In the genomic region with DNA sequence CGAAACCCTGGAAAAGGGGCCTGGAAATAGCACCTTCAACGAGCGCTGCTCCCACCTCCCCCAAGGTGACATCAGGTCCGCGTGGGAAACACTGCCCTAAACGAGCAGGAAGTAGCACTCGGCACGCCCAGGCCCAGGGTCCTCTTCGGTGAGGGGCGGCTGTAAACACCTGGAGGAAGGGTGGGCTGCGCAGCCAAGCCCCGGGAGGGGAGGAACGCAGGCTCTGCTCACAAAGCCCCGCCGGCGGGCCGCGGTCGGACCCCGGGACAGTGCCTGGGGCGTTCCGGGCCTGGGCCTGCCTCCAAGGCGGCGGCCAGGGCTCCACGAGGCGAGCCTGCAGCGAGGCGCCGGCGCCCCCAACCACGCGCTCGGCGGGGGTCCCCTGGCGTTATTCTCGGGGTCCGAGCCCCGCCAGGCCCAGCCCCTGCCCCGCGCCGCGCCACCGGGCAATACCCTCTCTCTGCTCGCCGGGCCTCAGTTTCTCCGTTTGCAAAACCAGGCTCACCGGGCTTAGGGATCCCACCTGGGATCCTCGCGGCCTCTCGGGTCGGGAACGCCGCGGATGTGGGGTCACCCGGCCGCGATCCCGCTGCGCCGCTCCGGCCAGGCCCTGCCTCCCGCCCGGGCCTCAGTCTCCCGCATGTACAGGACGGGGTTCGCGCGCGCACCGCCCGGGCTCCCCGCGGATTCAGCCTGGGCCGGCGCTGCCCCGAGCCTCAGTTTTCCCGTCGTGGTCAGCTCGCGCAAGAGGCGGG, we compare ENCODE assay signal across 9 cellular contexts. TPM values are rescaled to one million over a fixed set of nuclear protein-coding genes. Genes with fewer than 3 reads are reported as not detected.
DNase-seq lines count a peak whose midpoint lies in the region; ATAC-seq, FAIRE-seq and TF ChIP-seq lines count a peak whose summit lies in the region.
"Had no signal": no experiment of that assay in that cellular context is flagged by ENCODE, and none has a peak within 500 bp of the region (broad histone marks: within the 10 kb centered on the region; RNA-seq: fewer than 3 reads in every experiment).

No MANE protein-coding gene starts in this region.

- peak; percentile 6 for ATAC-seq in HG02798 (IDR thresholded peaks at IDR 0.05; ENCODE audit: poor library complexity, unreplicated experiment)

- H3K4me1 Mint-ChIP-seq in activated naive CD8-positive, alpha-beta T cell treated with anti-CD3 and anti-CD28 coated beads for 36 hours: peaks cover 19% of the 10 kb centered on the region

- peak overlapping the region; percentile 71 for H3K4me3 ChIP-seq in iPS-15b (ENCODE audit: low read depth, low read length)

- FAIRE-seq in GM12891 (lab: Jason Lieb, UNC): peak; percentile 94
- no peak for FAIRE-seq in frontal cortex (lab: Jason Lieb, UNC)

- H3K36me3 ChIP-seq in iPS-15b (ENCODE audit: control insufficient read depth, insufficient read depth, low read length): peaks cover 12% of the 10 kb centered on the region

- peak overlapping the region; percentile 81 for H3K9ac ChIP-seq in iPS-15b (ENCODE audit: low read depth, low read length)

- DNase-seq in GM12891 (ENCODE audit: insufficient read length, low spot score) (no peak), frontal cortex (ENCODE audit: low spot score in 2 of 2) (no peak), ecto neural progenitor cell (ENCODE audit: low spot score) (no peak)
- peak; percentile 80 for DNase-seq in activated naive CD8-positive, alpha-beta T cell treated with anti-CD3 and anti-CD28 coated beads for 36 hours
- peak; percentile 84 for DNase-seq in stimulated activated CD4-positive, alpha-beta T cell treated with anti-CD3 and anti-CD28 coated beads, Interleukin-15, amount 100 ng/mL, for 24 hours

- H3K27me3 ChIP-seq in iPS-15b (ENCODE audit: control insufficient read depth, insufficient read depth, low read length): peaks cover 2% of the 10 kb centered on the region

- peaks cover 24% of the 10 kb centered on the region for H3K36me3 Mint-ChIP-seq in activated naive CD8-positive, alpha-beta T cell treated with anti-CD3 and anti-CD28 coated beads for 36 hours

- H3K9me3 ChIP-seq in iPS-15b (ENCODE audit: control insufficient read depth, insufficient read depth, low read length): no peaks in the 10 kb centered on the region

- peak overlapping the region; percentile 99 for H3K4me3 Mint-ChIP-seq in activated naive CD8-positive, alpha-beta T cell treated with anti-CD3 and anti-CD28 coated beads for 36 hours

- TF ChIP-seq POLR2A in GM12891 (IDR thresholded peaks at IDR 0.05; ENCODE audit: low read depth, low read length) (peak; percentile 63), Raji (IDR thresholded peaks at IDR 0.05; ENCODE audit: insufficient read depth, low read depth, low read length) (peak; percentile 65)

- no peaks in the 10 kb centered on the region for H3K9me3 Mint-ChIP-seq in activated naive CD8-positive, alpha-beta T cell treated with anti-CD3 and anti-CD28 coated beads for 36 hours

- H3K4me1 ChIP-seq in iPS-15b (ENCODE audit: control insufficient read depth, insufficient read depth, low read length): peaks cover 2% of the 10 kb centered on the region

- H3K27ac Mint-ChIP-seq in activated naive CD8-positive, alpha-beta T cell treated with anti-CD3 and anti-CD28 coated beads for 36 hours: peak overlapping the region; percentile 97

- no peaks in the 10 kb centered on the region for H3K27me3 Mint-ChIP-seq in activated naive CD8-positive, alpha-beta T cell treated with anti-CD3 and anti-CD28 coated beads for 36 hours

TF ChIP-seq in GM12891, 5 proteins besides CTCF, POLR2A, EP300 and RAD21:
- TF ChIP-seq PAX5 (IDR thresholded peaks at IDR 0.05; ENCODE audit: insufficient read depth, low read length, severe bottlenecking) (no peak), POU2F2 (IDR thresholded peaks at IDR 0.05; ENCODE audit: low read depth, low read length) (peak; percentile 32; the same call in 1 of the 2 replicates), POLR2AphosphoS5 (IDR thresholded peaks at IDR 0.05; ENCODE audit: low read depth, low read length) (peak; percentile 39; the same call in 1 of the 2 replicates)

RNA-seq across cellular contexts. Expression of gene RNF126, which starts 0.6 kb away (rescaled TPM):
- 45.1 TPM for polyA plus RNA-seq in GM12891 (2012; ENCODE audit: low read depth, missing spikeins)
- total RNA-seq in activated naive CD8-positive, alpha-beta T cell treated with anti-CD3 and anti-CD28 coated beads for 36 hours: 100 to 1,000 TPM; 106 to 108 TPM
- total RNA-seq in frontal cortex: 17.5 TPM

RNA-seq across cellular contexts. Expression of gene FSTL3, which starts 13.8 kb away (rescaled TPM):
- polyA plus RNA-seq in GM12891 (2012; ENCODE audit: low read depth, missing spikeins): 20.8 TPM
- total RNA-seq in activated naive CD8-positive, alpha-beta T cell treated with anti-CD3 and anti-CD28 coated beads for 36 hours: 1 to 10 TPM; 6.2 to 6.5 TPM
- 2.0 TPM for total RNA-seq in frontal cortex

RNA-seq across cellular contexts. Expression of gene FGF22, which starts 22.7 kb away (rescaled TPM):
- 0.09 TPM for polyA plus RNA-seq in GM12891 (2012; ENCODE audit: low read depth, missing spikeins)
- not detected for total RNA-seq in activated naive CD8-positive, alpha-beta T cell treated with anti-CD3 and anti-CD28 coated beads for 36 hours
- total RNA-seq in frontal cortex: under 0.01 TPM

RNA-seq across cellular contexts. Expression of gene POLRMT, which starts 29.0 kb away (rescaled TPM):
- 33.5 TPM for polyA plus RNA-seq in GM12891 (2012; ENCODE audit: low read depth, missing spikeins)
- total RNA-seq in activated naive CD8-positive, alpha-beta T cell treated with anti-CD3 and anti-CD28 coated beads for 36 hours: 10 to 100 TPM; 73.3 to 74.6 TPM
- total RNA-seq in frontal cortex: 15.9 TPM

RNA-seq across cellular contexts. Expression of gene PRSS57, which starts 32.9 kb away (rescaled TPM):
- not detected for polyA plus RNA-seq in GM12891 (2012; ENCODE audit: low read depth, missing spikeins)
- total RNA-seq in activated naive CD8-positive, alpha-beta T cell treated with anti-CD3 and anti-CD28 coated beads for 36 hours: not detected
- total RNA-seq in frontal cortex: not detected
- total RNA-seq: subcutaneous adipose tissue had no signal

Comparison
In these comparisons a context has a peak if more than half of its experiments do, and no peak if none do; other contexts are left out.
1. DNase-seq: peak in activated naive CD8-positive, alpha-beta T cell treated with anti-CD3 and anti-CD28 coated beads for 36 hours (single experiment) and stimulated activated CD4-positive, alpha-beta T cell treated with anti-CD3 and anti-CD28 coated beads, Interleukin-15, amount 100 ng/mL, for 24 hours (single experiment); none in GM12891 (single experiment), frontal cortex (0 of 2) and ecto neural progenitor cell (single experiment).